In the genomic region with DNA sequence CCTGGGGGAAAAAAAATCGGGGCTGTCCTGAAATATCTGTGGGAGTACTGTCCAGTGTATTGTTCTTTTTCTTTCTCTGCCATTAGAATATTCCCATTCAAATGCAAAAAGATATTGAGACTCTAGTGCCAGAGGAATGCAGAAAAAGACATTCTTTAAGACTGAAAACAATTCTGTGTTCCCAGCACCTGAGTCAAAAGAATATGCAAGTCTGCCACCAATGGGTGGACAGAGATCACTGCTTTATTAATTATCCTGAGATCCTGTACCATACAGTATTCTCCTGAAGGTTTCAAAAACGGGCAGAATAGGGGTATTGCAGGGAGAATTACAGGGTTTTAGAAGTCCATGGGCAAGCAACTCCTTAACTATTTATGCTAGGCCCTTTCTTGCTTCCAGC, we compare ENCODE assay signal across 10 cellular contexts.
A peak's percentile ranks its signal among the peaks of the same experiment; 100 is the strongest.
DNase-seq lines count a peak whose midpoint lies in the region; ATAC-seq and TF ChIP-seq lines count a peak whose summit lies in the region.
"Had no signal": no experiment of that assay in that cellular context is flagged by ENCODE, and none has a peak within 500 bp of the region (broad histone marks: within the 10 kb centered on the region; RNA-seq: fewer than 3 reads in every experiment).

No MANE protein-coding gene starts in this region.

- no peak overlapping the region for H3K4ac ChIP-seq in mesenchymal stem cell (ENCODE audit: low read depth in 1 of 2, low read length in 2 of 2)

- no peak overlapping the region for H3K27ac ChIP-seq in body of pancreas
- H3K27ac ChIP-seq in mesenchymal stem cell (ENCODE audit: low read length, poor library complexity, severe bottlenecking): no peak overlapping the region
- no peak overlapping the region for H3K27ac ChIP-seq in coronary artery

- intact Hi-C loops in body of pancreas (cut with DNase I): no loop called here

- H3K27me3 ChIP-seq in Loucy (ENCODE audit: insufficient read depth, low read length, poor library complexity, severe bottlenecking) (no peaks in the 10 kb centered on the region), body of pancreas (no peaks in the 10 kb centered on the region), mesenchymal stem cell (ENCODE audit: control insufficient read depth in 1 of 2, insufficient read depth in 1 of 2, low read length in 2 of 2) (no peaks in the 10 kb centered on the region)

- H3K4me2 ChIP-seq in Loucy (ENCODE audit: low read depth, low read length, poor library complexity, severe bottlenecking) (no peak overlapping the region), mesenchymal stem cell (ENCODE audit: low read length, poor library complexity, severe bottlenecking) (no peak overlapping the region)

- H2BK5ac ChIP-seq in mesenchymal stem cell (ENCODE audit: low read depth, low read length, poor library complexity, severe bottlenecking): no peak overlapping the region

- H4K20me1 ChIP-seq in Loucy (ENCODE audit: insufficient read depth, low read length, poor library complexity, severe bottlenecking): no peaks in the 10 kb centered on the region

- H3K4me3 ChIP-seq in Loucy (ENCODE audit: low read length, poor library complexity, severe bottlenecking) (no peak overlapping the region), body of pancreas (no peak overlapping the region), mesenchymal stem cell (ENCODE audit: insufficient read depth in 1 of 2, low read depth in 1 of 2, low read length in 2 of 2) (no peak overlapping the region), coronary artery (no peak overlapping the region)

- H4K91ac ChIP-seq in mesenchymal stem cell (ENCODE audit: low read length): no peak overlapping the region

- DNase-seq in DMS53 (lab: John Stamatoyannopoulos, UW) (peak; percentile 71), body of pancreas (peak in 1 of 4 donors; percentile 8), mesenchymal stem cell (peak; percentile 15), nucleus accumbens (lab: John Stamatoyannopoulos, UW) (no peak), coronary artery (ENCODE audit: low spot score) (no peak)
- DNase-seq: activated naive CD8-positive, alpha-beta T cell treated with anti-CD3 and anti-CD28 coated beads for 36 hours; NCI-H1092 treated with DMSO at 0.1 percent for 48 hours had no signal

- H3K36me3 ChIP-seq in Loucy (ENCODE audit: insufficient read depth, low read length) (no peaks in the 10 kb centered on the region), body of pancreas (replicated peaks in 1 of 2; ENCODE audit: insufficient read depth in 1 of 2, low read depth in 2 of 2) (no peaks in the 10 kb centered on the region), mesenchymal stem cell (ENCODE audit: control insufficient read depth in 1 of 2, insufficient read depth in 2 of 2, low read depth in 1 of 2, low read length in 2 of 2) (no peaks in the 10 kb centered on the region)

- H3K9ac ChIP-seq in Loucy (ENCODE audit: low read depth, low read length, poor library complexity, severe bottlenecking) (no peak overlapping the region), mesenchymal stem cell (ENCODE audit: low read length) (no peak overlapping the region)

- peak; percentile 56 for ATAC-seq in body of pancreas
- ATAC-seq in GM18858 (IDR thresholded peaks at IDR 0.05; ENCODE audit: unreplicated experiment): no peak
- ATAC-seq in HG02798 (IDR thresholded peaks at IDR 0.05; ENCODE audit: poor library complexity, unreplicated experiment): no peak

- no peak overlapping the region for H3K18ac ChIP-seq in mesenchymal stem cell (ENCODE audit: low read depth in 1 of 2, low read length in 2 of 2)

- H3K4me1 ChIP-seq in Loucy (ENCODE audit: insufficient read depth, low read length, poor library complexity, severe bottlenecking): peaks cover 2% of the 10 kb centered on the region
- peaks cover 4% of the 10 kb centered on the region for H3K4me1 ChIP-seq in body of pancreas
- H3K4me1 ChIP-seq in mesenchymal stem cell (ENCODE audit: control insufficient read depth, insufficient read depth, low read depth, low read length): no peaks in the 10 kb centered on the region

- H2BK12ac ChIP-seq in mesenchymal stem cell (ENCODE audit: low read length in 2 of 2): no peak overlapping the region

- TF ChIP-seq CTCF in Loucy (conservative IDR thresholded peaks at IDR 0.05; ENCODE audit: low read length) (peak; percentile 59), body of pancreas (IDR thresholded peaks at IDR 0.05) (peak in 6 of 7 experiments; percentile 23 to 58 (median 37)), coronary artery (IDR thresholded peaks at IDR 0.05) (no peak)

- H2BK15ac ChIP-seq in mesenchymal stem cell (ENCODE audit: low read depth, poor library complexity, severe bottlenecking): no peak overlapping the region

- no peak overlapping the region for H2AFZ ChIP-seq in Loucy (ENCODE audit: low read length)
- H2AFZ ChIP-seq in mesenchymal stem cell (ENCODE audit: low read depth, low read length): no peak overlapping the region

- no peak overlapping the region for H3K23ac ChIP-seq in mesenchymal stem cell (ENCODE audit: low read length in 2 of 2)

- no peak overlapping the region for H4K8ac ChIP-seq in mesenchymal stem cell (ENCODE audit: low read length)

- TF ChIP-seq POLR2A in body of pancreas (IDR thresholded peaks at IDR 0.05): no peak

- no peak overlapping the region for H3K14ac ChIP-seq in mesenchymal stem cell (ENCODE audit: low read length in 2 of 2)

- no peaks in the 10 kb centered on the region for H3K79me2 ChIP-seq in Loucy (ENCODE audit: insufficient read depth, low read length)

- no peaks in the 10 kb centered on the region for H3K9me3 ChIP-seq in Loucy (ENCODE audit: insufficient read depth, low read depth, low read length)
- H3K9me3 ChIP-seq in body of pancreas: no peaks in the 10 kb centered on the region
- H3K9me3 ChIP-seq in mesenchymal stem cell (ENCODE audit: control insufficient read depth, low read length): no peaks in the 10 kb centered on the region

- no peaks in the 10 kb centered on the region for H3F3A ChIP-seq in Loucy (ENCODE audit: low read depth)

- H2AK5ac ChIP-seq in mesenchymal stem cell (ENCODE audit: low read length, severe bottlenecking): peak overlapping the region; percentile 49

- H3K79me1 ChIP-seq in mesenchymal stem cell (replicated peaks; ENCODE audit: low read length, poor library complexity, severe bottlenecking): no peaks in the 10 kb centered on the region

- H2BK120ac ChIP-seq in mesenchymal stem cell (ENCODE audit: low read depth, low read length): no peak overlapping the region

- WGBS in body of pancreas, 2 donors: 26 to 52% methylated on average over 2 of the region's 2 CpGs
- no CpG with 5 or more reads among the region's 2 CpGs for WGBS in mesenchymal stem cell

- no peaks in the 10 kb centered on the region for H3K9me2 ChIP-seq in Loucy (replicated peaks; ENCODE audit: low read depth, low read length)

Comparison
In these comparisons a context has a peak if more than half of its experiments do, and no peak if none do; other contexts are left out.
1. DNase-seq: peak in DMS53 (single experiment) and mesenchymal stem cell (single experiment); none in nucleus accumbens (0 of 56) and coronary artery (single experiment).